In genomic region chr2:9205481-9205880, GRCh38 we compare ENCODE assay signal across 1 cellular context.
TF ChIP-seq lines count a peak whose summit lies in the region.

No MANE protein-coding gene starts in this region.

TF ChIP-seq in H1, 55 proteins besides CTCF, POLR2A, EP300 and RAD21:
- TF ChIP-seq TAF1 (IDR thresholded peaks at IDR 0.05; ENCODE audit: low read depth, low read length), result no peak
- no peak for TF ChIP-seq JUN (IDR thresholded peaks at IDR 0.05; ENCODE audit: low read depth, low read length)
- no peak for TF ChIP-seq RFX5 (IDR thresholded peaks at IDR 0.05; ENCODE audit: borderline replicate concordance, low read depth, low read length)
- TF ChIP-seq TBP (IDR thresholded peaks at IDR 0.05; ENCODE audit: low read depth, low read length), result no peak
- no peak for TF ChIP-seq SRF (IDR thresholded peaks at IDR 0.05; ENCODE audit: low read depth, low read length)
- no peak for TF ChIP-seq EZH2 (IDR thresholded peaks at IDR 0.05; ENCODE audit: low read depth, low read length, severe bottlenecking)
- TF ChIP-seq HDAC6 (IDR thresholded peaks at IDR 0.05; ENCODE audit: low read depth, low read length), result no peak
- TF ChIP-seq POU5F1 (IDR thresholded peaks at IDR 0.05; ENCODE audit: low read depth, low read length), result no peak
- TF ChIP-seq EGR1 (IDR thresholded peaks at IDR 0.05; ENCODE audit: borderline replicate concordance, low read depth, low read length), result no peak
